Comparison of ENCODE assay signal across 9 cellular contexts in genomic region chr2:241358470-241358869, GRCh38. TPM values are rescaled to one million over a fixed set of nuclear protein-coding genes. Genes with fewer than 3 reads are reported as not detected.
DNase-seq lines count a peak whose midpoint lies in the region; ATAC-seq and TF ChIP-seq lines count a peak whose summit lies in the region.
"Had no signal": no experiment of that assay in that cellular context is flagged by ENCODE, and none has a peak within 500 bp of the region (broad histone marks: within the 10 kb centered on the region; RNA-seq: fewer than 3 reads in every experiment).

No MANE protein-coding gene starts in this region.

- H3K36me3 Mint-ChIP-seq in Caco-2 (ENCODE audit: insufficient read depth, unreplicated experiment) = peaks cover 11% of the 10 kb centered on the region

- TF ChIP-seq CTCF in Caco-2 (IDR thresholded peaks at IDR 0.05; ENCODE audit: insufficient read depth in 1 of 2, low read depth in 1 of 2, low read length in 1 of 2, severe bottlenecking in 1 of 2, unreplicated experiment in 1 of 2) = no peak
- TF ChIP-seq CTCF in omental fat pad (IDR thresholded peaks at IDR 0.05) = no peak

- DNase-seq in Caco-2 (no peak), NOMO-1 treated with dmso at 0.1 percent for 144 hours (lab: John Stamatoyannopoulos, UW; ENCODE audit: unreplicated experiment) (peak; percentile 48), left colon (no peak), omental fat pad (ENCODE audit: low spot score) (no peak), HCEC 1CT (no peak), NCI-H187 (lab: John Stamatoyannopoulos, UW) (no peak)
- no peak for DNase-seq in activated CD8-positive, alpha-beta memory T cell treated with anti-CD3 and anti-CD28 coated beads, Interleukin-2, amount 50 U/mL, for 48 hours

- BruUV-seq in Caco-2 (replicated peaks; lab: Mats Ljungman, UMichigan) = TSS peak; percentile 10

- intact Hi-C loops in Caco-2 (cut with micrococcal nuclease; ENCODE audit: unreplicated experiment) = no loop called here
- intact Hi-C loops in left colon (cut with DNase I, micrococcal nuclease) = no loop called here

- CTCF ChIA-PET in Caco-2 (lab: Charles Lee) = interaction anchor here (0.8 kb wide), 1 partner anchor 34 kb away, joined by 4 read pairs; no protein-coding TSS in a partner anchor

- no peaks in the 10 kb centered on the region for H3K27me3 Mint-ChIP-seq in Caco-2 (ENCODE audit: insufficient read depth, unreplicated experiment)

- no peak overlapping the region for H3K4me3 Mint-ChIP-seq in Caco-2 (ENCODE audit: unreplicated experiment)

- no peaks in the 10 kb centered on the region for H3K9me3 ChIP-seq in Caco-2

- H3K9me3 Mint-ChIP-seq in Caco-2 (ENCODE audit: unreplicated experiment) = no peaks in the 10 kb centered on the region

- H3K4me1 ChIP-seq in Caco-2 = peaks cover 12% of the 10 kb centered on the region

- H3K27me3 ChIP-seq in Caco-2 (replicated peaks; ENCODE audit: control insufficient read depth, insufficient read depth, low read length) = no peaks in the 10 kb centered on the region

- POLR2A ChIA-PET in Caco-2 (lab: Charles Lee) = no interaction called here

- no peak overlapping the region for H3K4me3 ChIP-seq in Caco-2 (ENCODE audit: low read depth, low read length)

- H3K4me1 Mint-ChIP-seq in Caco-2 (ENCODE audit: low read depth, unreplicated experiment) = peaks cover 21% of the 10 kb centered on the region

- ATAC-seq in GM21390 (IDR thresholded peaks at IDR 0.05; ENCODE audit: unreplicated experiment) = peak; percentile 37
- peak; percentile 17 for ATAC-seq in left colon
- no peak for ATAC-seq in omental fat pad (ENCODE audit: low FRiP score)
- ATAC-seq: Right ventricle myocardium inferior had no signal

- no peaks in the 10 kb centered on the region for H3K36me3 ChIP-seq in Caco-2 (ENCODE audit: control insufficient read depth, insufficient read depth, low read length)

- H3K27ac Mint-ChIP-seq in Caco-2 (ENCODE audit: unreplicated experiment) = peak overlapping the region; percentile 66

RNA-seq across cellular contexts. Expression of gene FARP2, which starts 2.4 kb away (rescaled TPM):
- total RNA-seq in Caco-2 (2022) = 37.2 and 37.3 TPM in 2 replicates
- 100 to 1,000 TPM; 126 to 138 TPM for total RNA-seq in left colon
- 10 to 100 TPM; 27.6 to 65.8 (median 34.1) TPM for total RNA-seq in omental fat pad

RNA-seq across cellular contexts. Expression of gene SEPTIN2, which starts 42.7 kb away (rescaled TPM):
- total RNA-seq in Caco-2 (2022) (209 TPM in 2 replicates), left colon (100 to 1,000 TPM; 245 to 254 TPM), omental fat pad (100 to 1,000 TPM; 295 to 372 (median 307) TPM)

RNA-seq across cellular contexts. Expression of gene HDLBP, which starts 43.0 kb away (rescaled TPM):
- total RNA-seq in Caco-2 (2022) = 350 and 379 TPM in 2 replicates
- 100 to 1,000 TPM; 390 to 417 TPM for total RNA-seq in left colon
- 100 to 1,000 TPM; 356 to 471 (median 416) TPM for total RNA-seq in omental fat pad
